ENCODE assay signal across 8 cellular contexts in genomic region chr18:35581555-35582309, GRCh38. TPM values are rescaled to one million over a fixed set of nuclear protein-coding genes. Genes with fewer than 3 reads are reported as not detected.
A peak's percentile ranks its signal among the peaks of the same experiment; 100 is the strongest.
DNase-seq lines count a peak whose midpoint lies in the region; ATAC-seq and TF ChIP-seq lines count a peak whose summit lies in the region.

GALNT1 (plus strand) TSS chr18:35581740; CDS start chr18:35654663, 72,923 bp downstream.

- no peak within 1 kb of the TSS for H2AK5ac ChIP-seq in mesendoderm (ENCODE audit: low read length)

- no peak within 1 kb of the TSS for H2BK120ac ChIP-seq in mesendoderm (ENCODE audit: low read depth, low read length)

- peak within 1 kb of the TSS; percentile 85 for H3K27ac Mint-ChIP-seq in Calu3 (ENCODE audit: unreplicated experiment)
- peak within 1 kb of the TSS; percentile 21 to 80 for H3K27ac Mint-ChIP-seq in effector memory CD8-positive, alpha-beta T cell

- H3K4me2 ChIP-seq in mesendoderm (ENCODE audit: low read length) = peak within 1 kb of the TSS; percentile 71

- peak within 1 kb of the TSS; percentile 87 for H4K8ac ChIP-seq in mesendoderm (ENCODE audit: low read depth, low read length)

- H3K4me3 ChIP-seq in mesendoderm (ENCODE audit: low read length) = peak within 1 kb of the TSS; percentile 83

- H3K18ac ChIP-seq in mesendoderm (ENCODE audit: low read length) = peak within 1 kb of the TSS; percentile 92

- H3K27me3 ChIP-seq in mesendoderm (ENCODE audit: insufficient read depth, low read length, poor library complexity) = no peaks in the 10 kb centered on the region

- H3K4ac ChIP-seq in mesendoderm (ENCODE audit: low read depth, low read length) = peak within 1 kb of the TSS; percentile 95

- H3K79me2 ChIP-seq in mesendoderm (ENCODE audit: control insufficient read depth, insufficient read depth, low read length) = peaks cover 28% of the 10 kb centered on the region

- H3K56ac ChIP-seq in mesendoderm (ENCODE audit: low read length) = peak within 1 kb of the TSS; percentile 92

- H4K5ac ChIP-seq in mesendoderm (ENCODE audit: low read length) = no peak within 1 kb of the TSS

- H3K4me1 Mint-ChIP-seq in Calu3 (ENCODE audit: low read depth, unreplicated experiment) = peaks cover 50% of the 10 kb centered on the region
- peaks cover 23 to 33% of the 10 kb centered on the region in 2 donors for H3K4me1 Mint-ChIP-seq in effector memory CD8-positive, alpha-beta T cell (ENCODE audit: low read depth in 2 of 2)

- H2BK5ac ChIP-seq in mesendoderm (ENCODE audit: low read length) = no peak within 1 kb of the TSS

- ATAC-seq in HG02798 (IDR thresholded peaks at IDR 0.05; ENCODE audit: poor library complexity, unreplicated experiment) = peak; percentile 21
- ATAC-seq in effector memory CD8-positive, alpha-beta T cell (replicated peaks) = peak; percentile 27
- no peak for ATAC-seq in GM21390 (IDR thresholded peaks at IDR 0.05; ENCODE audit: unreplicated experiment)

- TF ChIP-seq CTCF in Calu3 (IDR thresholded peaks at IDR 0.05; ENCODE audit: unreplicated experiment) = no peak

- BruUV-seq in Calu3 (replicated peaks; lab: Mats Ljungman, UMichigan) = no TSS peak

- CTCF ChIA-PET in Calu3 (lab: Charles Lee) = interaction anchor here (1.0 to 1.4 kb wide), 2 partner anchors 35 to 68 kb away, joined by 3 to 6 read pairs; no protein-coding TSS in a partner anchor

- peaks cover 10% of the 10 kb centered on the region for H3K4me1 ChIP-seq in mesendoderm (ENCODE audit: control insufficient read depth, low read depth, low read length)

- no peak within 1 kb of the TSS for H3K23ac ChIP-seq in mesendoderm (ENCODE audit: low read length)

- H3K27ac ChIP-seq in mesendoderm (ENCODE audit: low read depth, low read length) = peak within 1 kb of the TSS; percentile 85
- H3K27ac ChIP-seq in substantia nigra (ENCODE audit: low read depth, low read length, poor library complexity, severe bottlenecking) = peak within 1 kb of the TSS; percentile 86

- no peaks in the 10 kb centered on the region for H3K27me3 Mint-ChIP-seq in Calu3 (ENCODE audit: unreplicated experiment)
- no peaks in the 10 kb centered on the region for H3K27me3 Mint-ChIP-seq in effector memory CD8-positive, alpha-beta T cell

- H3K9me3 Mint-ChIP-seq in Calu3 (ENCODE audit: low read depth, unreplicated experiment) = peaks cover 6% of the 10 kb centered on the region
- no peaks in the 10 kb centered on the region for H3K9me3 Mint-ChIP-seq in effector memory CD8-positive, alpha-beta T cell

- WGBS in mesendoderm (ENCODE audit: extremely low coverage, insufficient coverage, low lambda C conversion rate) = no CpG with 5 or more reads among the region's 119 CpGs

- intact Hi-C loops in Calu3 (cut with micrococcal nuclease; ENCODE audit: unreplicated experiment) = loop anchor here (5.0 kb wide), 2 partner anchors 69 to 99 kb away; no protein-coding TSS in a partner anchor

- H3K36me3 ChIP-seq in mesendoderm (ENCODE audit: control insufficient read depth, insufficient read depth, low read length) = no peaks in the 10 kb centered on the region

- peak within 1 kb of the TSS; percentile 78 for H3K9ac ChIP-seq in mesendoderm (ENCODE audit: low read length)

- H2BK15ac ChIP-seq in mesendoderm (replicated peaks; ENCODE audit: low read depth) = no peak within 1 kb of the TSS

- peaks cover 12% of the 10 kb centered on the region for H3K79me1 ChIP-seq in mesendoderm (ENCODE audit: low read length)

- DNase-seq in Calu3 (no peak), mesendoderm (no peak), substantia nigra (lab: John Stamatoyannopoulos, UW) (peak in 19 of 49 donors; percentile 4 to 56 (median 19)), MV-4-11 (lab: John Stamatoyannopoulos, UW) (no peak)
- DNase-seq in activated CD4-positive, alpha-beta T cell treated with anti-CD3 and anti-CD28 coated beads for 48 hours = peak; percentile 30
- peak in 1 of 3 experiments; percentile 12 for DNase-seq in effector memory CD8-positive, alpha-beta T cell

- peak within 1 kb of the TSS; percentile 76 for H3K4me3 Mint-ChIP-seq in Calu3 (ENCODE audit: low read depth, unreplicated experiment)
- peak within 1 kb of the TSS; percentile 74 to 82 for H3K4me3 Mint-ChIP-seq in effector memory CD8-positive, alpha-beta T cell

- H3K36me3 Mint-ChIP-seq in Calu3 (ENCODE audit: insufficient read depth, unreplicated experiment) = peaks cover 26% of the 10 kb centered on the region
- H3K36me3 Mint-ChIP-seq in effector memory CD8-positive, alpha-beta T cell (ENCODE audit: insufficient read depth) = peaks cover 5% of the 10 kb centered on the region

RNA-seq across cellular contexts. Expression of gene GALNT1, which starts in this region (rescaled TPM):
- 105 and 137 TPM in 2 replicates for total RNA-seq in Calu3 (2022)
- polyA plus RNA-seq in mesendoderm (2013, experiment 1 of 2) = 75.1 TPM
- 76.3 TPM for polyA plus RNA-seq in mesendoderm (2013, experiment 2 of 2)
